In the genomic region with DNA sequence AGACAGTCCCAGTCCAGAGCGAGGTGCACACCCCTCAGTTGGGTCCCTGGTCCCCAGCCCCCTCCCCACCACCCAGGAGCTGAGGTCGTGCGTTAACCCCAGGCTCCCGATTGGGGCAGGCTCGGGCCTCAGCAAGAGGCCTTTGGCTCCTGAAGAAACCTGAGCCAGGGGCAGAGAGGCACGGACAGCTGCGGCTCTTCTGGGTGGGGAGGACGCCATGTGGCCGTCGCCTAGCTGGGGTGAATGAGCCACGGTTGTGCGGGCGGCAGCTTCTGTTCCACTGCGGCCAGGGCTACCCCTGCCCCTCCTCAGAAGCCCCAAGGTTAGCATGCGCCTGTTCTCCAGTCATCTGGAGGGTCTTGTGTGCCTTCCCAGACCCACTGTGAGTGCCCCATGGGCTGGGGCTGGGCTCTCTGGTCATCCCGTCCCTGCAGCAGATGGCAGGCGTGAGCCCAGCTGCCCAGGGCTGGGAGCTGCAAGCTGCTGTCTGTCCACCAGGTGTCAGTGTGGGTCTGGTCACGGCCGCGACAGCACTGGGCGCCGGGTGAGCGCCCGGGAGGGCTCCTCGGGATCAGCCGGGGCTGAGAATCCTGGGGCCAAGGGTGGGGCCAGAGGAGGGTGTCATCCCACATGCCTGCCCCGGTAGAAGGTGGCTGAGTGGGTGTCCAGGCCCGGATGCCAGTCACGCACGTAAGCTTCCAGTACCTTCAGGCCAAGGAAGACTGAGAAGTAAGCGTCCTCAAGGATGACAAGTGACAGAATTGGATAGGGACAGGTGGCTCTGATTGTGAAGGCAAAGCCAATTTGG, we compare ENCODE assay signal across 1 cellular context.
TF ChIP-seq lines count a peak whose summit lies in the region.

No MANE protein-coding gene starts in this region.

TF ChIP-seq in K562, 482 proteins besides CTCF, POLR2A, EP300 and RAD21 (continues in another document):
- TF ChIP-seq ATF7 (IDR thresholded peaks at IDR 0.05): 0 out of 2 replicates have a peak, but pooled peaks have one; percentile 27
- no peak for TF ChIP-seq POLR2G (IDR thresholded peaks at IDR 0.05; ENCODE audit: low read depth, low read length)
- no peak for TF ChIP-seq RBM14 (IDR thresholded peaks at IDR 0.05; ENCODE audit: borderline replicate concordance, insufficient read depth, low read depth, low read length)
- peak; percentile 30; the same call in 1 of the 2 replicates for TF ChIP-seq RBFOX2 (IDR thresholded peaks at IDR 0.05; ENCODE audit: low read depth, low read length)
- peak in 1 of 3 experiments; percentile 35 for TF ChIP-seq YY1 (IDR thresholded peaks at IDR 0.05; ENCODE audit: borderline replicate concordance in 1 of 3, control insufficient read depth in 1 of 3, extremely low read depth in 1 of 3, insufficient read depth in 3 of 3, insufficient read length in 1 of 3, insufficient replicate concordance in 2 of 3, low read depth in 1 of 3, low read length in 2 of 3)
- TF ChIP-seq PTTG1 (tag; IDR thresholded peaks at IDR 0.05; ENCODE audit: low read depth): no peak
- TF ChIP-seq TCF7L2 (IDR thresholded peaks at IDR 0.05; ENCODE audit: low read depth, low read length): no peak
- TF ChIP-seq PTBP1 (IDR thresholded peaks at IDR 0.05; ENCODE audit: low read depth, low read length): no peak
- no peak for TF ChIP-seq BCOR (IDR thresholded peaks at IDR 0.05)
- TF ChIP-seq PRMT5 (CRISPR knock-in tag; IDR thresholded peaks at IDR 0.05): no peak
- no peak for TF ChIP-seq GATA2 (CRISPR knock-in tag; IDR thresholded peaks at IDR 0.05)
- no peak for TF ChIP-seq MXI1 (IDR thresholded peaks at IDR 0.05; ENCODE audit: low read depth, low read length)
- no peak for TF ChIP-seq ARID1B (IDR thresholded peaks at IDR 0.05)
- TF ChIP-seq SUPT5H (IDR thresholded peaks at IDR 0.05): no peak
- TF ChIP-seq CAMTA2 (CRISPR knock-in tag; conservative IDR thresholded peaks at IDR 0.05): no peak
- no peak for TF ChIP-seq HLTF (IDR thresholded peaks at IDR 0.05)
- peak; percentile 50 for TF ChIP-seq HMGN3 (IDR thresholded peaks at IDR 0.05; ENCODE audit: borderline replicate concordance, extremely low read depth, insufficient read length, low read depth, low read length)
- TF ChIP-seq POLR3G (IDR thresholded peaks at IDR 0.05; ENCODE audit: extremely low read depth, insufficient read length, insufficient replicate concordance): no peak
- no peak for TF ChIP-seq RFX5 (IDR thresholded peaks at IDR 0.05; ENCODE audit: low read depth, low read length)
- TF ChIP-seq SMARCA5 (IDR thresholded peaks at IDR 0.05): no peak
- TF ChIP-seq NR4A1 (CRISPR knock-in tag; IDR thresholded peaks at IDR 0.05): no peak
- TF ChIP-seq NR4A1 (tag; IDR thresholded peaks at IDR 0.05): no peak
- TF ChIP-seq, protein P1, sequence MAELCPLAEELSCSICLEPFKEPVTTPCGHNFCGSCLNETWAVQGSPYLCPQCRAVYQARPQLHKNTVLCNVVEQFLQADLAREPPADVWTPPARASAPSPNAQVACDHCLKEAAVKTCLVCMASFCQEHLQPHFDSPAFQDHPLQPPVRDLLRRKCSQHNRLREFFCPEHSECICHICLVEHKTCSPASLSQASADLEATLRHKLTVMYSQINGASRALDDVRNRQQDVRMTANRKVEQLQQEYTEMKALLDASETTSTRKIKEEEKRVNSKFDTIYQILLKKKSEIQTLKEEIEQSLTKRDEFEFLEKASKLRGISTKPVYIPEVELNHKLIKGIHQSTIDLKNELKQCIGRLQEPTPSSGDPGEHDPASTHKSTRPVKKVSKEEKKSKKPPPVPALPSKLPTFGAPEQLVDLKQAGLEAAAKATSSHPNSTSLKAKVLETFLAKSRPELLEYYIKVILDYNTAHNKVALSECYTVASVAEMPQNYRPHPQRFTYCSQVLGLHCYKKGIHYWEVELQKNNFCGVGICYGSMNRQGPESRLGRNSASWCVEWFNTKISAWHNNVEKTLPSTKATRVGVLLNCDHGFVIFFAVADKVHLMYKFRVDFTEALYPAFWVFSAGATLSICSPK (IDR thresholded peaks at IDR 0.05; ENCODE audit: borderline replicate concordance): no peak
- peak; percentile 21; the same call in 1 of the 2 replicates for TF ChIP-seq VEZF1 (CRISPR knock-in tag; IDR thresholded peaks at IDR 0.05)
- peak; percentile 42; the same call in 1 of the 2 replicates for TF ChIP-seq KLF16 (IDR thresholded peaks at IDR 0.05)
- TF ChIP-seq, protein P2, sequence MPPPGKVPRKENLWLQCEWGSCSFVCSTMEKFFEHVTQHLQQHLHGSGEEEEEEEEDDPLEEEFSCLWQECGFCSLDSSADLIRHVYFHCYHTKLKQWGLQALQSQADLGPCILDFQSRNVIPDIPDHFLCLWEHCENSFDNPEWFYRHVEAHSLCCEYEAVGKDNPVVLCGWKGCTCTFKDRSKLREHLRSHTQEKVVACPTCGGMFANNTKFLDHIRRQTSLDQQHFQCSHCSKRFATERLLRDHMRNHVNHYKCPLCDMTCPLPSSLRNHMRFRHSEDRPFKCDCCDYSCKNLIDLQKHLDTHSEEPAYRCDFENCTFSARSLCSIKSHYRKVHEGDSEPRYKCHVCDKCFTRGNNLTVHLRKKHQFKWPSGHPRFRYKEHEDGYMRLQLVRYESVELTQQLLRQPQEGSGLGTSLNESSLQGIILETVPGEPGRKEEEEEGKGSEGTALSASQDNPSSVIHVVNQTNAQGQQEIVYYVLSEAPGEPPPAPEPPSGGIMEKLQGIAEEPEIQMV (tag; conservative IDR thresholded peaks at IDR 0.05; ENCODE audit: low read depth): no peak
- TF ChIP-seq MBD2 (IDR thresholded peaks at IDR 0.05; ENCODE audit: borderline replicate concordance, low read depth): no peak
- TF ChIP-seq TEAD4 (IDR thresholded peaks at IDR 0.05; ENCODE audit: low read length): no peak
- TF ChIP-seq TEAD4 (CRISPR knock-in tag; IDR thresholded peaks at IDR 0.05; ENCODE audit: borderline replicate concordance): no peak
- TF ChIP-seq ZNF551 (CRISPR knock-in tag; IDR thresholded peaks at IDR 0.05): no peak
- TF ChIP-seq TCF3 (CRISPR knock-in tag; IDR thresholded peaks at IDR 0.05): no peak
- no peak for TF ChIP-seq CREB1 (IDR thresholded peaks at IDR 0.05)
- TF ChIP-seq CREB1 (CRISPR knock-in tag; IDR thresholded peaks at IDR 0.05): 0 out of 2 replicates have a peak, but pooled peaks have one; percentile 26
- TF ChIP-seq USF2 (CRISPR knock-in tag; IDR thresholded peaks at IDR 0.05): no peak
- no peak for TF ChIP-seq ZNF197 (CRISPR knock-in tag; IDR thresholded peaks at IDR 0.05; ENCODE audit: low read depth)
- no peak for TF ChIP-seq TCFL5 (CRISPR knock-in tag; conservative IDR thresholded peaks at IDR 0.05)
- no peak for TF ChIP-seq ILK (tag; IDR thresholded peaks at IDR 0.05; ENCODE audit: borderline replicate concordance, low read depth)
- no peak for TF ChIP-seq ZNF75A (CRISPR knock-in tag; IDR thresholded peaks at IDR 0.05)
- TF ChIP-seq HMG20A (CRISPR knock-in tag; conservative IDR thresholded peaks at IDR 0.05): no peak
- TF ChIP-seq SIX5 (IDR thresholded peaks at IDR 0.05; ENCODE audit: borderline replicate concordance in 1 of 2, insufficient read depth in 1 of 2, low read depth in 1 of 2, low read length in 2 of 2): no peak
- no peak for TF ChIP-seq PCBP2 (IDR thresholded peaks at IDR 0.05; ENCODE audit: low read depth, low read length, poor library complexity, severe bottlenecking)
- TF ChIP-seq DDX20 (tag; IDR thresholded peaks at IDR 0.05; ENCODE audit: low read depth): no peak
- TF ChIP-seq POLR2H (tag; IDR thresholded peaks at IDR 0.05; ENCODE audit: low read depth): no peak
- TF ChIP-seq ZNF277 (CRISPR knock-in tag; IDR thresholded peaks at IDR 0.05; ENCODE audit: borderline replicate concordance): no peak
- TF ChIP-seq DMBX1 (CRISPR knock-in tag; IDR thresholded peaks at IDR 0.05; ENCODE audit: borderline replicate concordance): no peak
- no peak for TF ChIP-seq PHF20 (IDR thresholded peaks at IDR 0.05; ENCODE audit: partially characterized antibody)
- TF ChIP-seq ZFPM2 (CRISPR knock-in tag; IDR thresholded peaks at IDR 0.05): no peak
- TF ChIP-seq SMC3 (conservative IDR thresholded peaks at IDR 0.05; ENCODE audit: insufficient read depth, low read depth, low read length): peak; percentile 91
- no peak for TF ChIP-seq ZNF232 (CRISPR knock-in tag; IDR thresholded peaks at IDR 0.05)
- no peak for TF ChIP-seq ELF2 (CRISPR knock-in tag; IDR thresholded peaks at IDR 0.05)
- TF ChIP-seq, protein P3, sequence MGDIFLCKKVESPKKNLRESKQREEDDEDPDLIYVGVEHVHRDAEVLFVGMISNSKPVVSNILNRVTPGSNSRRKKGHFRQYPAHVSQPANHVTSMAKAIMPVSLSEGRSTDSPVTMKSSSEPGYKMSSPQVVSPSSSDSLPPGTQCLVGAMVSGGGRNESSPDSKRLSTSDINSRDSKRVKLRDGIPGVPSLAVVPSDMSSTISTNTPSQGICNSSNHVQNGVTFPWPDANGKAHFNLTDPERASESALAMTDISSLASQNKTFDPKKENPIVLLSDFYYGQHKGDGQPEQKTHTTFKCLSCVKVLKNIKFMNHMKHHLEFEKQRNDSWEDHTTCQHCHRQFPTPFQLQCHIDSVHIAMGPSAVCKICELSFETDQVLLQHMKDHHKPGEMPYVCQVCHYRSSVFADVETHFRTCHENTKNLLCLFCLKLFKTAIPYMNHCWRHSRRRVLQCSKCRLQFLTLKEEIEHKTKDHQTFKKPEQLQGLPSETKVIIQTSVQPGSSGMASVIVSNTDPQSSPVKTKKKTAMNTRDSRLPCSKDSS (IDR thresholded peaks at IDR 0.05; ENCODE audit: low read depth, partially characterized antibody): no peak
- TF ChIP-seq AFF4 (CRISPR knock-in tag; IDR thresholded peaks at IDR 0.05): peak; percentile 67; the same call in 1 of the 2 replicates
- peak; percentile 76 for TF ChIP-seq DEAF1 (CRISPR knock-in tag; IDR thresholded peaks at IDR 0.05)
- TF ChIP-seq CHD4 (IDR thresholded peaks at IDR 0.05; ENCODE audit: insufficient read depth, insufficient replicate concordance, low read depth, low read length, poor library complexity, severe bottlenecking): no peak
- no peak for TF ChIP-seq ZNF436 (CRISPR knock-in tag; IDR thresholded peaks at IDR 0.05)
- TF ChIP-seq EP400 (IDR thresholded peaks at IDR 0.05): no peak
- no peak for TF ChIP-seq CCAR2 (IDR thresholded peaks at IDR 0.05; ENCODE audit: low read depth, low read length)
- TF ChIP-seq NCOR1 (IDR thresholded peaks at IDR 0.05): no peak
- TF ChIP-seq JUNB (CRISPR knock-in tag; conservative IDR thresholded peaks at IDR 0.05): no peak
